ENCODE assay signal across 13 cellular contexts in the genomic region with DNA sequence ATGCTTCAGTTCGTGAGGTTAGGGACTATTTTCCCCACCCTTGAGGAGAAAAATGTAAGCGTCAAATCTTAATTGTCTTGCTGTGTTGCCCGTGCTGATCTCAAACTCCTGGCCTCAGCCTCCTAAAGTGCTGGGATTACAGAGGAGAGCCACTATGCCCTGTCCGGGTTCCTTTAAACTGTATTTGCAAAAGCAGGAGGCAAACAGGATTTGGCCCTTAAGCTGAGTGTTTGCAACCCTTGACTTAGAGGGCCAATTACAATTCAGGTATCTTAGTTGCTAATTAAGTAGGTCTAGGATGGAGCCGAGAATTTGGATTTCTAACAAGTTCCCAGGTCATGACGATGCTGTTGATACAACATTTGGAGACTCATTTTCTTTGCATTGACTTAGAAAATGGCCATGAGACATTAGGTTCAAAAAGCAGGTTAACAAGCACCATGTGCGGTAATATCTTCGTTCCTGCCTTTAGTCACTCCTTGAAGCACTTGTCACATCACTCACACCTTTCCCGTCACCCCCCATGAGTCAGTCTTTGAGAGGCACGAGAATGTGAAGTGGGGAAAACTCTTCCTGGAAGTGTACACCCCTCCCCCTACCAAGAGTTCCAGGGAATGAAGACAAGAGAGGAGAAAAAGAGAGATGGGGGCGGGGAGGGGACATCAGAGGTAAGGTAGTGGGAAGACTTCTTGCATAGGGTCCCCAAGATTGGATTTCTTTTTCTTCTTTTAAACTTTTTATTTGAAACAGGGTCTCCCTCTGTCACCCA. TPM values are rescaled to one million over a fixed set of nuclear protein-coding genes. Genes with fewer than 3 reads are reported as not detected.
DNase-seq lines count a peak whose midpoint lies in the region; ATAC-seq and TF ChIP-seq lines count a peak whose summit lies in the region.
"Had no signal": no experiment of that assay in that cellular context is flagged by ENCODE, and none has a peak within 500 bp of the region (broad histone marks: within the 10 kb centered on the region; RNA-seq: fewer than 3 reads in every experiment).

No MANE protein-coding gene starts in this region.

- BruUV-seq in Caco-2 (replicated peaks; lab: Mats Ljungman, UMichigan) (no TSS peak), MCF 10A (replicated peaks; lab: Mats Ljungman, UMichigan) (no TSS peak)

- peak overlapping the region in 9 of 11 experiments; percentile 9 to 64 (median 47); a peak in 14 of 22 replicates for H3K4me2 ChIP-seq in BLaER1 treated with 17β-estradiol and CSF1 and Interleukin-3, amounts not matched to agents 10 nM and 100 nM

- no peaks in the 10 kb centered on the region for H3K9me3 Mint-ChIP-seq in activated naive CD4-positive, alpha-beta T cell treated with anti-CD3 and anti-CD28 coated beads, Interleukin-2, amount 10 ng/mL, durations not matched to agents 7 days and 5 days
- H3K9me3 Mint-ChIP-seq in natural killer cell (no peaks in the 10 kb centered on the region), Caco-2 (ENCODE audit: unreplicated experiment) (no peaks in the 10 kb centered on the region), MCF 10A (ENCODE audit: unreplicated experiment) (no peaks in the 10 kb centered on the region)

- H3K9me3 ChIP-seq in BLaER1 treated with 17β-estradiol and CSF1 and Interleukin-3, amounts not matched to agents 10 nM and 100 nM (replicated peaks in 1 of 11): peaks cover 0 to 62% (median 35%) of the 10 kb centered on the region in 11 experiments; a peak in 18 of 22 replicates
- H3K9me3 ChIP-seq in Caco-2: no peaks in the 10 kb centered on the region

- peaks cover 34 to 100% (median 80%) of the 10 kb centered on the region in 10 experiments for H3K4me1 ChIP-seq in BLaER1 treated with 17β-estradiol and CSF1 and Interleukin-3, amounts not matched to agents 10 nM and 100 nM
- H3K4me1 ChIP-seq in Caco-2: no peaks in the 10 kb centered on the region

- CTCF ChIA-PET in activated naive CD4-positive, alpha-beta T cell treated with anti-CD3 and anti-CD28 coated beads, Interleukin-2, amount 10 ng/mL, durations not matched to agents 7 days and 5 days (lab: Charles Lee): interaction anchor here (1.6 to 2.1 kb wide), 2 partner anchors 98 to 193 kb away, joined by 4 to 8 read pairs; no protein-coding TSS in a partner anchor
- CTCF ChIA-PET in Caco-2 (lab: Charles Lee): interaction anchor here (1.4 kb wide), 1 partner anchor 194 kb away, joined by 5 read pairs; no protein-coding TSS in a partner anchor
- CTCF ChIA-PET in MCF 10A (lab: Yijun Ruan, JAX): no interaction called here

- H3K4me1 Mint-ChIP-seq in activated naive CD4-positive, alpha-beta T cell treated with anti-CD3 and anti-CD28 coated beads, Interleukin-2, amount 10 ng/mL, durations not matched to agents 7 days and 5 days: peaks cover 85% of the 10 kb centered on the region
- H3K4me1 Mint-ChIP-seq in natural killer cell (peaks cover 35 to 56% of the 10 kb centered on the region in 2 donors), Caco-2 (ENCODE audit: low read depth, unreplicated experiment) (peaks cover 5% of the 10 kb centered on the region), MCF 10A (ENCODE audit: insufficient read depth, unreplicated experiment) (peaks cover 4% of the 10 kb centered on the region)

- no peak for TF ChIP-seq CTCF in natural killer cell (IDR thresholded peaks at IDR 0.05)
- no peak for TF ChIP-seq CTCF in Caco-2 (IDR thresholded peaks at IDR 0.05; ENCODE audit: insufficient read depth in 1 of 2, low read depth in 1 of 2, low read length in 1 of 2, severe bottlenecking in 1 of 2, unreplicated experiment in 1 of 2)
- TF ChIP-seq CTCF in MCF 10A (IDR thresholded peaks at IDR 0.05; ENCODE audit: unreplicated experiment): no peak

- peak overlapping the region in 1 of 10 experiments; percentile 10; a peak in 2 of 20 replicates for H3K4me3 ChIP-seq in BLaER1 treated with 17β-estradiol and CSF1 and Interleukin-3, amounts not matched to agents 10 nM and 100 nM
- no peak overlapping the region for H3K4me3 ChIP-seq in Caco-2 (ENCODE audit: low read depth, low read length)

- no peak overlapping the region for H3K4me3 Mint-ChIP-seq in activated naive CD4-positive, alpha-beta T cell treated with anti-CD3 and anti-CD28 coated beads, Interleukin-2, amount 10 ng/mL, durations not matched to agents 7 days and 5 days
- H3K4me3 Mint-ChIP-seq in natural killer cell (peak overlapping the region; percentile 67), Caco-2 (ENCODE audit: unreplicated experiment) (no peak overlapping the region), MCF 10A (ENCODE audit: unreplicated experiment) (no peak overlapping the region)

- ATAC-seq in natural killer cell: no peak
- ATAC-seq: HepG2 had no signal

- H3K27ac ChIP-seq in BLaER1 treated with 17β-estradiol and CSF1 and Interleukin-3, amounts not matched to agents 10 nM and 100 nM: peak overlapping the region in 8 of 11 experiments; percentile 78 to 94 (median 88); a peak in 17 of 22 replicates

- POLR2A ChIA-PET in Caco-2 (lab: Charles Lee) (no interaction called here), MCF 10A (lab: Yijun Ruan, JAX) (interaction anchor here (1.4 kb wide), 1 partner anchor 22 kb away, joined by 4 read pairs; no protein-coding TSS in a partner anchor)

- H4K20me1 ChIP-seq in BLaER1 treated with 17β-estradiol and CSF1 and Interleukin-3, amounts not matched to agents 10 nM and 100 nM: no peaks in the 10 kb centered on the region

- no peaks in the 10 kb centered on the region for H3K27me3 ChIP-seq in BLaER1 treated with 17β-estradiol and CSF1 and Interleukin-3, amounts not matched to agents 10 nM and 100 nM
- no peaks in the 10 kb centered on the region for H3K27me3 ChIP-seq in Caco-2 (replicated peaks; ENCODE audit: control insufficient read depth, insufficient read depth, low read length)

- peaks cover 7% of the 10 kb centered on the region for H3K27me3 Mint-ChIP-seq in activated naive CD4-positive, alpha-beta T cell treated with anti-CD3 and anti-CD28 coated beads, Interleukin-2, amount 10 ng/mL, durations not matched to agents 7 days and 5 days
- H3K27me3 Mint-ChIP-seq in natural killer cell (ENCODE audit: low read depth in 2 of 2) (no peaks in the 10 kb centered on the region), Caco-2 (ENCODE audit: insufficient read depth, unreplicated experiment) (peaks cover 6% of the 10 kb centered on the region), MCF 10A (ENCODE audit: insufficient read depth, unreplicated experiment) (peaks cover 11% of the 10 kb centered on the region)

- peaks cover 10% of the 10 kb centered on the region for H3K36me3 Mint-ChIP-seq in activated naive CD4-positive, alpha-beta T cell treated with anti-CD3 and anti-CD28 coated beads, Interleukin-2, amount 10 ng/mL, durations not matched to agents 7 days and 5 days
- no peaks in the 10 kb centered on the region for H3K36me3 Mint-ChIP-seq in natural killer cell
- peaks cover 5% of the 10 kb centered on the region for H3K36me3 Mint-ChIP-seq in Caco-2 (ENCODE audit: insufficient read depth, unreplicated experiment)
- no peaks in the 10 kb centered on the region for H3K36me3 Mint-ChIP-seq in MCF 10A (ENCODE audit: insufficient read depth, unreplicated experiment)

- H3K9ac ChIP-seq in BLaER1 treated with 17β-estradiol and CSF1 and Interleukin-3, amounts not matched to agents 10 nM and 100 nM: peak overlapping the region in 1 of 11 experiments; percentile 64; a peak in 1 of 22 replicates

- H3K36me3 ChIP-seq in BLaER1 treated with 17β-estradiol and CSF1 and Interleukin-3, amounts not matched to agents 10 nM and 100 nM: peaks cover 0 to 4% (median 0%) of the 10 kb centered on the region in 11 experiments; a peak in 3 of 22 replicates
- 0 out of 2 replicates have a peak, but pooled peaks cover 1% of the 10 kb centered on the region for H3K36me3 ChIP-seq in Caco-2 (ENCODE audit: control insufficient read depth, insufficient read depth, low read length)

- intact Hi-C loops in natural killer cell (cut with micrococcal nuclease): no loop called here
- intact Hi-C loops in Caco-2 (cut with micrococcal nuclease; ENCODE audit: unreplicated experiment): loop anchor here (10.0 kb wide), 1 partner anchor 562 kb away; no protein-coding TSS in a partner anchor
- intact Hi-C loops in MCF 10A (cut with micrococcal nuclease): no loop called here

- peak overlapping the region; percentile 68 for H3K27ac Mint-ChIP-seq in activated naive CD4-positive, alpha-beta T cell treated with anti-CD3 and anti-CD28 coated beads, Interleukin-2, amount 10 ng/mL, durations not matched to agents 7 days and 5 days
- H3K27ac Mint-ChIP-seq in natural killer cell (peak overlapping the region; percentile 16 to 71), Caco-2 (ENCODE audit: unreplicated experiment) (no peak overlapping the region), MCF 10A (ENCODE audit: low read depth, unreplicated experiment) (no peak overlapping the region)

- DNase-seq in Daoy (ENCODE audit: low read depth) (peak; percentile 32), natural killer cell (no peak), Caco-2 (no peak), NCI-H187 (lab: John Stamatoyannopoulos, UW) (no peak), MCF 10A (ENCODE audit: unreplicated experiment) (no peak)
- no peak for DNase-seq in activated naive CD4-positive, alpha-beta T cell treated with anti-CD3 and anti-CD28 coated beads, Interleukin-2, amount 10 ng/mL, durations not matched to agents 7 days and 5 days
- DNase-seq: NCI-H345 had no signal

RNA-seq across cellular contexts. Expression of gene NAPSA, which starts 2.6 kb away (rescaled TPM):
- not detected in 2 replicates for total RNA-seq in Daoy (2014; rRNA removed; shearing (Covaris generic))
- total RNA-seq in natural killer cell: 1 to 10 TPM in 1 of 3 donors, under 1 TPM in 2; 0.94 to 1.3 (median 0.95) TPM
- total RNA-seq in Caco-2 (2022): 1.2 and 1.6 TPM in 2 replicates
- 0.49 and 0.51 TPM in 2 replicates for total RNA-seq in MCF 10A (2022)
- total RNA-seq: endothelial cell of umbilical vein, HepG2, mononuclear cell had no signal

RNA-seq across cellular contexts. Expression of gene NR1H2, which starts 13.4 kb away (rescaled TPM):
- total RNA-seq in Daoy (2014; rRNA removed; shearing (Covaris generic)): 61.1 and 77.3 TPM in 2 replicates
- total RNA-seq in natural killer cell (100 to 1,000 TPM; 185 to 217 (median 211) TPM), Caco-2 (2022) (38.3 and 40.3 TPM in 2 replicates), MCF 10A (2022) (62.0 and 65.7 TPM in 2 replicates)

RNA-seq across cellular contexts. Expression of gene POLD1, which starts 21.3 kb away (rescaled TPM):
- total RNA-seq in Daoy (2014; rRNA removed; shearing (Covaris generic)): 84.5 and 99.5 TPM in 2 replicates
- total RNA-seq in natural killer cell (10 to 100 TPM; 26.1 to 32.0 (median 30.2) TPM), Caco-2 (2022) (128 TPM in 2 replicates), MCF 10A (2022) (18.9 and 31.9 TPM in 2 replicates)

RNA-seq across cellular contexts. Expression of gene KCNC3, which starts 33.7 kb away (rescaled TPM):
- total RNA-seq in Daoy (2014; rRNA removed; shearing (Covaris generic)): 0.06 and 0.15 TPM in 2 replicates
- total RNA-seq in natural killer cell: 1 to 10 TPM in 1 of 3 donors, under 1 TPM in 2; 0.57 to 3.2 (median 0.68) TPM
- total RNA-seq in Caco-2 (2022): 20.6 and 24.6 TPM in 2 replicates
- not detected in 2 replicates for total RNA-seq in MCF 10A (2022)

RNA-seq across cellular contexts. Expression of gene SPIB, which starts 55.9 kb away (rescaled TPM):
- total RNA-seq in Daoy (2014; rRNA removed; shearing (Covaris generic)): not detected in 2 replicates
- total RNA-seq in natural killer cell (1 to 10 TPM in 1 of 3 donors, under 1 TPM in 2; 0.77 to 2.8 (median 0.78) TPM), Caco-2 (2022) (0.50 and 0.51 TPM in 2 replicates), MCF 10A (2022) (not detected in 2 replicates)
- total RNA-seq: endothelial cell of umbilical vein, glomerular endothelial cell, SK-MEL-5 had no signal

Comparison
In these comparisons a context has a peak if more than half of its experiments do, and no peak if none do; other contexts are left out.
1. H3K27ac Mint-ChIP-seq: peak in activated naive CD4-positive, alpha-beta T cell treated with anti-CD3 and anti-CD28 coated beads, Interleukin-2, amount 10 ng/mL, durations not matched to agents 7 days and 5 days (single experiment) and natural killer cell (2 of 2); none in Caco-2 (single experiment) and MCF 10A (single experiment).